13 cellular contexts compared by ENCODE assay signal in genomic region chr17:79146562-79146961, GRCh38.
A peak's percentile ranks its signal among the peaks of the same experiment; 100 is the strongest.
DNase-seq lines count a peak whose midpoint lies in the region; ATAC-seq lines count a peak whose summit lies in the region.
"Had no signal": no experiment of that assay in that cellular context is flagged by ENCODE, and none has a peak within 500 bp of the region (broad histone marks: within the 10 kb centered on the region; RNA-seq: fewer than 3 reads in every experiment).

No MANE protein-coding gene starts in this region.

- H3K27ac Mint-ChIP-seq in activated T-cell treated with anti-CD3 and anti-CD28 coated beads, Interleukin-2, amount 50 U/mL, for 72 hours = no peak overlapping the region
- H3K27ac Mint-ChIP-seq: CD8-positive, alpha-beta memory T cell; GM23338 had no signal

- peak overlapping the region; percentile 4; the same call in 1 of the 2 replicates for H3K4me2 ChIP-seq in BLaER1
- H3K4me2 ChIP-seq: GM23338 had no signal

- H3K4me3 ChIP-seq in BLaER1 = no peak overlapping the region
- H3K4me3 ChIP-seq: GM23338 had no signal

- peak; percentile 33 for DNase-seq in NCI-H1092 treated with DMSO at 0.1 percent for 48 hours (lab: John Stamatoyannopoulos, UW)
- no peak for DNase-seq in NCI-H1092 (lab: John Stamatoyannopoulos, UW)
- peak; percentile 36 for DNase-seq in NCI-H345 (lab: John Stamatoyannopoulos, UW)
- peak; percentile 67 for DNase-seq in cerebellum (ENCODE audit: low spot score)
- DNase-seq in activated T-cell treated with anti-CD3 and anti-CD28 coated beads, Interleukin-2, amount 50 U/mL, for 72 hours = no peak
- DNase-seq: CD8-positive, alpha-beta memory T cell; DMS53; H7; IMR-90 had no signal

- H3K27me3 Mint-ChIP-seq in activated T-cell treated with anti-CD3 and anti-CD28 coated beads, Interleukin-2, amount 50 U/mL, for 72 hours (ENCODE audit: low read depth) = no peaks in the 10 kb centered on the region

- H3K9me3 ChIP-seq in BLaER1 = no peaks in the 10 kb centered on the region

- H3K9me3 Mint-ChIP-seq in activated T-cell treated with anti-CD3 and anti-CD28 coated beads, Interleukin-2, amount 50 U/mL, for 72 hours = no peaks in the 10 kb centered on the region
- H3K9me3 Mint-ChIP-seq: CD8-positive, alpha-beta memory T cell; GM23338 had no signal

- H3K27ac ChIP-seq in BLaER1 = no peak overlapping the region
- H3K27ac ChIP-seq: 22Rv1 had no signal

- no peaks in the 10 kb centered on the region for H3K36me3 Mint-ChIP-seq in activated T-cell treated with anti-CD3 and anti-CD28 coated beads, Interleukin-2, amount 50 U/mL, for 72 hours (ENCODE audit: insufficient read depth in 2 of 2)
- H3K36me3 Mint-ChIP-seq: CD8-positive, alpha-beta memory T cell had no signal

- no peaks in the 10 kb centered on the region for H3K4me1 Mint-ChIP-seq in activated T-cell treated with anti-CD3 and anti-CD28 coated beads, Interleukin-2, amount 50 U/mL, for 72 hours (ENCODE audit: low read depth)
- H3K4me1 Mint-ChIP-seq: CD8-positive, alpha-beta memory T cell had no signal

- no peaks in the 10 kb centered on the region for H3K27me3 ChIP-seq in BLaER1

- no peaks in the 10 kb centered on the region for H3K36me3 ChIP-seq in BLaER1

- no peaks in the 10 kb centered on the region for H4K20me1 ChIP-seq in BLaER1

- peaks cover 53% of the 10 kb centered on the region for H3K4me1 ChIP-seq in BLaER1

- no peak overlapping the region for H3K4me3 Mint-ChIP-seq in activated T-cell treated with anti-CD3 and anti-CD28 coated beads, Interleukin-2, amount 50 U/mL, for 72 hours
- H3K4me3 Mint-ChIP-seq: CD8-positive, alpha-beta memory T cell; GM23338 had no signal

- no peak for ATAC-seq in GM19324 (IDR thresholded peaks at IDR 0.05; ENCODE audit: low FRiP score, unreplicated experiment)
- no peak for ATAC-seq in activated T-cell treated with anti-CD3 and anti-CD28 coated beads, Interleukin-2, amount 50 U/mL, for 72 hours (replicated peaks in 1 of 2)
- ATAC-seq: GM23338 had no signal

- H3K9ac ChIP-seq in BLaER1 = no peak overlapping the region

Comparison
In these comparisons a context has a peak if more than half of its experiments do, and no peak if none do; other contexts are left out.
1. DNase-seq: peak in NCI-H1092 treated with DMSO at 0.1 percent for 48 hours (single experiment), NCI-H345 (single experiment) and cerebellum (single experiment); none in NCI-H1092 (single experiment) and activated T-cell treated with anti-CD3 and anti-CD28 coated beads, Interleukin-2, amount 50 U/mL, for 72 hours (0 of 2).